13 cellular contexts compared by ENCODE assay signal in the genomic region with DNA sequence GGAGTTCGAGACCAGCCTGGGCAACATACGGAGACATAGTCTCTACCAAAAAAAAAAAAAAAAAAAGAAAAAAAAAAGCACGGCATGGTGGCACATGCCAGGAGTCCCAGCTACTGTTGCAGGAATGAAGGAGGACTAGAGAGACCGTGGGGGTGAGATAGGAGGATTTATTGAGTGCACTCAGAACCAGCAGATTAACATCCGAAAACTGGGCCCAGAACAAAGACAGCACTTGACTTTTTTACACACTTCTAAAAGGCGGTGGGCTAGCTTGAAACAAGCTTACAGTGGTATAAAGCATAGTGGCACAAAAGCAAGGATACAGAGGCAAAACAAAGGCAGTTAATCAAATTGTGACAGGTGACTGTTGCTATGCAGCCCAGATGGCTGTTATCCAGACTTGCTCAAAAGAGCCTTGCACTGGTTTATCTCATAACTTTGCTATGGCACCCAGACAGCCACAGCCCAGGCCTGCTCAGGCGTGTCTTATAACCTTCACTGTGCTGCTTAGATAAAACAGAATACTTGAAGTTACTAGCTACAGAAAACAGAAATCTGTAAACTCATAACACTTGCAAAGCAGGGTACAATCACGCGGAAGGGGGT. TPM values are rescaled to one million over a fixed set of nuclear protein-coding genes. Genes with fewer than 3 reads are reported as not detected.
A peak's percentile ranks its signal among the peaks of the same experiment; 100 is the strongest.
DNase-seq lines count a peak whose midpoint lies in the region; ATAC-seq, FAIRE-seq and TF ChIP-seq lines count a peak whose summit lies in the region.
"Had no signal": no experiment of that assay in that cellular context is flagged by ENCODE, and none has a peak within 500 bp of the region (broad histone marks: within the 10 kb centered on the region; RNA-seq: fewer than 3 reads in every experiment).

No MANE protein-coding gene starts in this region.

- POLR2A ChIA-PET in GM12878 (lab: Charles Lee), result interaction anchor here (0.6 to 0.7 kb wide), 2 partner anchors 9 to 1409 kb away, joined by 3 to 6 read pairs; no protein-coding TSS in a partner anchor

- no peaks in the 10 kb centered on the region for H3K4me1 Mint-ChIP-seq in activated T-helper 17 cell treated with anti-CD3 and anti-CD28 coated beads, Interleukin-2, amount 50 U/mL, for 72 hours
- H3K4me1 Mint-ChIP-seq: nephron had no signal

- no peaks in the 10 kb centered on the region for H3K27me3 ChIP-seq in GM12878 (replicated peaks in 1 of 2; ENCODE audit: control insufficient read depth in 2 of 2, insufficient read depth in 2 of 2, low read length in 1 of 2)
- H3K27me3 ChIP-seq in adrenal gland, result no peaks in the 10 kb centered on the region
- H3K27me3 ChIP-seq: ascending aorta, heart left ventricle had no signal

- H3K36me3 ChIP-seq in GM12878 (ENCODE audit: control insufficient read depth in 2 of 2, insufficient read depth in 2 of 2, low read length in 1 of 2) (no peaks in the 10 kb centered on the region), adrenal gland (replicated peaks in 1 of 2) (no peaks in the 10 kb centered on the region)
- H3K36me3 ChIP-seq: heart left ventricle had no signal

- 57% methylated on average over 7 of the region's 9 CpGs for WGBS in GM12878 (ENCODE audit: insufficient coverage, insufficient replicate concordance, low lambda C conversion rate, missing lambda C conversion rate)
- 83 to 88% (median 86%) methylated on average over 9 of the region's 9 CpGs for WGBS in adrenal gland, 4 donors

- H3K4me1 ChIP-seq in GM12878 (ENCODE audit: control insufficient read depth, insufficient read depth, low read length) (no peaks in the 10 kb centered on the region), adrenal gland (replicated peaks in 1 of 2) (no peaks in the 10 kb centered on the region)
- H3K4me1 ChIP-seq: ascending aorta, heart left ventricle had no signal

- BruUV-seq in GM12878 (replicated peaks; lab: Mats Ljungman, UMichigan), result no TSS peak

- peaks cover 41% of the 10 kb centered on the region for H3K9me3 Mint-ChIP-seq in activated T-helper 17 cell treated with anti-CD3 and anti-CD28 coated beads, Interleukin-2, amount 50 U/mL, for 72 hours

- no peak for TF ChIP-seq RAD21 in GM12878 (IDR thresholded peaks at IDR 0.05; ENCODE audit: insufficient read depth, low read depth, low read length)

- H3K4me3 ChIP-seq in GM12878 (no peak overlapping the region), adrenal gland (no peak overlapping the region)
- H3K4me3 ChIP-seq: ascending aorta, heart left ventricle had no signal

- H3K36me3 Mint-ChIP-seq in activated T-helper 17 cell treated with anti-CD3 and anti-CD28 coated beads, Interleukin-2, amount 50 U/mL, for 72 hours (ENCODE audit: low read depth), result peaks cover 24% of the 10 kb centered on the region

- H3K4me3 Mint-ChIP-seq in activated T-helper 17 cell treated with anti-CD3 and anti-CD28 coated beads, Interleukin-2, amount 50 U/mL, for 72 hours, result no peak overlapping the region
- H3K4me3 Mint-ChIP-seq: nephron had no signal

- CTCF ChIA-PET in GM12878 (lab: Yijun Ruan, JAX), result no interaction called here

- H3K4me2 ChIP-seq in GM12878 (ENCODE audit: control insufficient read depth, insufficient read depth), result no peak overlapping the region

- H2AFZ ChIP-seq in GM12878 (ENCODE audit: control insufficient read depth, low read depth, low read length), result no peak overlapping the region

- no peak for TF ChIP-seq CTCF in GM12878 (IDR thresholded peaks at IDR 0.05 in 2 of 3, conservative IDR thresholded peaks at IDR 0.05 in 1 of 3; ENCODE audit: control insufficient read depth in 2 of 3, extremely low read depth in 1 of 3, insufficient read depth in 1 of 3, low read depth in 3 of 3, low read length in 3 of 3)
- no peak for TF ChIP-seq CTCF in adrenal gland (IDR thresholded peaks at IDR 0.05)

- no peak overlapping the region for H3K27ac ChIP-seq in GM12878 (ENCODE audit: control insufficient read depth, insufficient read depth)
- no peak overlapping the region for H3K27ac ChIP-seq in adrenal gland
- H3K27ac ChIP-seq: ascending aorta, heart left ventricle had no signal

- no peak for TF ChIP-seq EP300 in GM12878 (IDR thresholded peaks at IDR 0.05; ENCODE audit: borderline replicate concordance in 1 of 2, control insufficient read depth in 1 of 2, low read depth in 2 of 2, low read length in 2 of 2)

- no peaks in the 10 kb centered on the region for H3K79me2 ChIP-seq in GM12878 (ENCODE audit: control insufficient read depth, insufficient read depth, low read length)

- DNase-seq in NCI-H2196 (lab: John Stamatoyannopoulos, UW; ENCODE audit: unreplicated experiment) (peak; percentile 4), NCI-H2196 treated with DMSO at 0.1 percent for 48 hours (lab: John Stamatoyannopoulos, UW; ENCODE audit: unreplicated experiment) (no peak), KBM-7 (peak; percentile 53), GM12878 (ENCODE audit: low read depth, low spot score) (no peak), left lobe of liver (ENCODE audit: low spot score) (no peak), adrenal gland (no peak), NCI-H524 treated with DMSO at 0.1 percent for 48 hours (lab: John Stamatoyannopoulos, UW) (no peak)
- DNase-seq: heart left ventricle, MM.1S had no signal

- H3K9ac ChIP-seq in GM12878 (ENCODE audit: control insufficient read depth, insufficient read depth, low read length), result no peak overlapping the region

- ATAC-seq in GM12878, result no peak
- peak; percentile 24 for ATAC-seq in left lobe of liver
- no peak for ATAC-seq in activated T-helper 17 cell treated with anti-CD3 and anti-CD28 coated beads, Interleukin-2, amount 50 U/mL, for 72 hours (replicated peaks)
- ATAC-seq: heart left ventricle, Panc1 had no signal

- RAD21 ChIA-PET in GM12878 (lab: Charles Lee; ENCODE audit: unreplicated experiment), result interaction anchor here (0.7 kb wide), 1 partner anchor 122 kb away, joined by 3 read pairs; no protein-coding TSS in a partner anchor

- no peak for FAIRE-seq in GM12878 (lab: Jason Lieb, UNC)

- no peaks in the 10 kb centered on the region for H3K27me3 Mint-ChIP-seq in activated T-helper 17 cell treated with anti-CD3 and anti-CD28 coated beads, Interleukin-2, amount 50 U/mL, for 72 hours

- no peaks in the 10 kb centered on the region for H4K20me1 ChIP-seq in GM12878 (ENCODE audit: control insufficient read depth, insufficient read depth)

- intact Hi-C loops in GM12878 (cut with micrococcal nuclease; ENCODE audit: unreplicated experiment) (no loop called here), adrenal gland (cut with DNase I) (no loop called here)

- SMC1A ChIA-PET in GM12878 (lab: Charles Lee; ENCODE audit: uncharacterized antibody, unreplicated experiment), result interaction anchor here (0.7 to 1.7 kb wide), 3 partner anchors 20 to 85 kb away, joined by 3 read pairs; no protein-coding TSS in a partner anchor

- peaks cover 10% of the 10 kb centered on the region; the same call in 2 of the 3 replicates for H3K9me3 ChIP-seq in GM12878 (replicated peaks; ENCODE audit: control insufficient read depth, insufficient read depth, low read length)
- peaks cover 0 to 29% (median 0%) of the 10 kb centered on the region in 3 donors for H3K9me3 ChIP-seq in adrenal gland (replicated peaks in 1 of 3)

- TF ChIP-seq POLR2A in GM12878 (IDR thresholded peaks at IDR 0.05; ENCODE audit: low read depth, low read length) (no peak), adrenal gland (IDR thresholded peaks at IDR 0.05) (no peak)

- H3K27ac Mint-ChIP-seq in activated T-helper 17 cell treated with anti-CD3 and anti-CD28 coated beads, Interleukin-2, amount 50 U/mL, for 72 hours, result no peak overlapping the region
- H3K27ac Mint-ChIP-seq: nephron had no signal

- in situ Hi-C loops in KBM-7 (cut with MboI; ENCODE audit: low pct_unique_long_range_greater_than_20kb, low sequenced_read_pairs), result no loop called here
- in situ Hi-C loops in GM12878 (cut with MboI), result no loop called here

TF ChIP-seq in GM12878, 131 proteins besides CTCF, POLR2A, EP300 and RAD21 (continues in another document):
- no peak for TF ChIP-seq BMI1 (IDR thresholded peaks at IDR 0.05; ENCODE audit: borderline replicate concordance)
- TF ChIP-seq ESRRA (IDR thresholded peaks at IDR 0.05; ENCODE audit: low read length), result no peak
- no peak for TF ChIP-seq CREM (IDR thresholded peaks at IDR 0.05; ENCODE audit: low read depth)
- TF ChIP-seq POU2F2 (IDR thresholded peaks at IDR 0.05; ENCODE audit: borderline replicate concordance, low read depth, low read length), result no peak
- TF ChIP-seq SP1 (IDR thresholded peaks at IDR 0.05; ENCODE audit: low read depth, low read length), result peak; percentile 38
- no peak for TF ChIP-seq TAF1 (IDR thresholded peaks at IDR 0.05; ENCODE audit: borderline replicate concordance, low read depth, low read length)
- TF ChIP-seq YY1 (IDR thresholded peaks at IDR 0.05; ENCODE audit: low read depth, low read length), result peak; percentile 76
- TF ChIP-seq NR2C2 (IDR thresholded peaks at IDR 0.05; ENCODE audit: borderline replicate concordance, control insufficient read depth, insufficient read length, low read depth), result no peak
- 0 out of 2 replicates have a peak, but pooled peaks have one; percentile 25 for TF ChIP-seq ZNF217 (IDR thresholded peaks at IDR 0.05)
- TF ChIP-seq RELA (IDR thresholded peaks at IDR 0.05; ENCODE audit: borderline replicate concordance, partially characterized antibody), result no peak
- TF ChIP-seq SREBF1 (IDR thresholded peaks at IDR 0.05; ENCODE audit: low read length), result no peak
- no peak for TF ChIP-seq NR2C1 (IDR thresholded peaks at IDR 0.05)

RNA-seq across cellular contexts. Expression of a gene that starts 10.0 kb away (rescaled TPM):
- 22.9 and 23.3 TPM in 2 replicates for total RNA-seq in GM12878 (2013; cell fraction: nucleolus; rRNA removed)
- 46.0 and 57.8 TPM in 2 replicates for total RNA-seq in GM12878 (2014; rRNA removed)
- 52.0 and 52.5 TPM in 2 replicates for total RNA-seq in GM12878 (2014; rRNA removed; fragmentation: Illumina TruSeq; extraction: Trizol)
- 41.2 and 44.9 TPM in 2 replicates for total RNA-seq in GM12878 (2021)
- 19.8 TPM for polyA plus RNA-seq in GM12878 (2011; ENCODE audit: low read depth)
- 37.5 and 72.8 TPM in 2 replicates for polyA plus RNA-seq in GM12878 (2011; rRNA removed)
- polyA plus RNA-seq in GM12878 (2011; cell fraction: cytosol; rRNA removed), result 8.5 and 11.5 TPM in 2 replicates
- 14.2 and 17.2 TPM in 2 replicates for polyA plus RNA-seq in GM12878 (2011; cell fraction: nucleus; rRNA removed)
- 33.4 and 42.6 TPM in 2 replicates for polyA plus RNA-seq in GM12878 (2012)
- polyA plus RNA-seq in GM12878 (2014; fragmentation: Illumina TruSeq; extraction: Trizol), result 40.1 and 58.6 TPM in 2 replicates
- polyA plus RNA-seq in GM12878 (2014; fragmentation: Nextera tagmentation; extraction: Ambion mirVana), result 10 to 100 TPM; 12.9 to 18.2 TPM
- 28.0 and 32.6 TPM in 2 replicates for polyA plus RNA-seq in GM12878 (2014; rRNA removed)
- polyA plus RNA-seq in GM12878 (2016; fragmentation: Nextera tagmentation; extraction: Ambion mirVana), result 10 to 100 TPM; 50.0 to 55.3 TPM
- 9.1 and 11.2 TPM in 2 replicates for polyA minus RNA-seq in GM12878 (2011; rRNA and poly(A)+ RNA removed)
- 7.7 and 8.0 TPM in 2 replicates for polyA minus RNA-seq in GM12878 (2011; cell fraction: cytosol; rRNA and poly(A)+ RNA removed)
- polyA minus RNA-seq in GM12878 (2011; cell fraction: nucleus; rRNA and poly(A)+ RNA removed), result 7.0 and 10.3 TPM in 2 replicates
- total RNA-seq in left lobe of liver, result 23.0 TPM
- total RNA-seq in adrenal gland, result 10 to 100 TPM in 7 of 8 donors, 1 to 10 TPM in 1; 7.2 to 29.3 (median 13.6) TPM
- polyA plus RNA-seq in adrenal gland, result 10 to 100 TPM in 1 of 3 donors, 1 to 10 TPM in 2; 4.6 to 28.8 (median 4.6) TPM
- 10 to 100 TPM; 24.1 to 37.2 TPM for total RNA-seq in activated T-helper 17 cell treated with anti-CD3 and anti-CD28 coated beads, Interleukin-2, amount 50 U/mL, for 72 hours

Comparison
In these comparisons a context has a peak if more than half of its experiments do, and no peak if none do; other contexts are left out.
1. DNase-seq: peak in NCI-H2196 (single experiment) and KBM-7 (single experiment); none in NCI-H2196 treated with DMSO at 0.1 percent for 48 hours (single experiment), GM12878 (single experiment), left lobe of liver (single experiment), adrenal gland (0 of 7) and NCI-H524 treated with DMSO at 0.1 percent for 48 hours (single experiment).